Comparison of ENCODE assay signal across 8 cellular contexts in genomic region chr4:1192091-1192492, GRCh38. TPM values are rescaled to one million over a fixed set of nuclear protein-coding genes. Genes with fewer than 3 reads are reported as not detected.
A peak's percentile ranks its signal among the peaks of the same experiment; 100 is the strongest.
DNase-seq lines count a peak whose midpoint lies in the region; ATAC-seq and TF ChIP-seq lines count a peak whose summit lies in the region.

No MANE protein-coding gene starts in this region.

- no peak overlapping the region for H3K4me3 Mint-ChIP-seq in H9

- peaks cover 0 to 6% of the 10 kb centered on the region in 2 experiments; a peak in 3 of 5 replicates for H3K9me3 Mint-ChIP-seq in H9

- no peak overlapping the region for H2BK120ac ChIP-seq in H9 (ENCODE audit: low read depth, low read length, poor library complexity, severe bottlenecking)

- H4K20me1 ChIP-seq in H9 (ENCODE audit: control insufficient read depth, insufficient read depth, insufficient read length): no peaks in the 10 kb centered on the region

- no peak overlapping the region for H3K4ac ChIP-seq in H9 (ENCODE audit: low read depth, low read length)

- H3K4me1 Mint-ChIP-seq in H9: no peaks in the 10 kb centered on the region

- no peak overlapping the region for H3K14ac ChIP-seq in H9 (ENCODE audit: insufficient read depth, low read length)

- H3K4me1 ChIP-seq in left lung (peaks cover 19 to 27% of the 10 kb centered on the region in 2 donors), thyroid gland (peaks cover 15 to 29% of the 10 kb centered on the region in 2 donors), H9 (ENCODE audit: insufficient read depth, low read length) (no peaks in the 10 kb centered on the region)

- H2BK20ac ChIP-seq in H9 (ENCODE audit: low read depth, low read length, poor library complexity, severe bottlenecking): no peak overlapping the region

- H3K23ac ChIP-seq in H9 (ENCODE audit: insufficient read length, low read depth, low read length): no peak overlapping the region

- no peak overlapping the region for H3K4me2 ChIP-seq in H9 (ENCODE audit: insufficient read depth, insufficient read length, low read length)

- H3K4me3 ChIP-seq in MG63 (peak overlapping the region; percentile 16), left lung (no peak overlapping the region), thyroid gland (replicated peaks in 1 of 3) (no peak overlapping the region)

- no peak overlapping the region for H2BK5ac ChIP-seq in H9 (ENCODE audit: insufficient read length, low read length)

- H3K9me3 ChIP-seq in MG63: no peaks in the 10 kb centered on the region
- no peaks in the 10 kb centered on the region for H3K9me3 ChIP-seq in left lung
- H3K9me3 ChIP-seq in thyroid gland: no peaks in the 10 kb centered on the region
- no peaks in the 10 kb centered on the region for H3K9me3 ChIP-seq in H9 (ENCODE audit: control insufficient read depth, low read depth, low read length)

- H2BK15ac ChIP-seq in H9 (ENCODE audit: low read depth, low read length): no peak overlapping the region

- H3K36me3 ChIP-seq in MG63 (peaks cover 24% of the 10 kb centered on the region), left lung (no peaks in the 10 kb centered on the region), thyroid gland (no peaks in the 10 kb centered on the region)

- H4K5ac ChIP-seq in H9 (ENCODE audit: insufficient read length, low read depth, low read length): no peak overlapping the region

- no peaks in the 10 kb centered on the region; a peak in 1 of 7 replicates for H3K36me3 Mint-ChIP-seq in H9 (ENCODE audit: insufficient read depth in 1 of 3, low read depth in 3 of 3)

- POLR2A ChIA-PET in HEK293T (lab: Yijun Ruan, JAX): no interaction called here

- no peak overlapping the region for H4K8ac ChIP-seq in H9 (replicated peaks; ENCODE audit: insufficient read length, low read depth, low read length)

- ATAC-seq in left lung: peak; percentile 95

- H3K23me2 ChIP-seq in H9 (ENCODE audit: insufficient read length, low read depth, low read length, poor library complexity, severe bottlenecking): no peaks in the 10 kb centered on the region

- no peak overlapping the region for H3K18ac ChIP-seq in H9 (ENCODE audit: insufficient read length, low read depth, low read length)

- H2AK5ac ChIP-seq in H9 (ENCODE audit: insufficient read length, low read length): no peak overlapping the region

- in situ Hi-C loops in GM13977 (cut with MboI; ENCODE audit: low pct_unique_long_range_greater_than_20kb, low sequenced_read_pairs, unreplicated experiment): no loop called here

- H3K9ac ChIP-seq in H9 (ENCODE audit: extremely low read depth, insufficient read length, low read length): no peak overlapping the region

- peak overlapping the region; percentile 71 to 79 for H3K27ac ChIP-seq in left lung
- H3K27ac ChIP-seq in thyroid gland: peak overlapping the region; percentile 45 to 83 (median 77)
- no peak overlapping the region for H3K27ac ChIP-seq in H9 (ENCODE audit: insufficient read length, low read depth, low read length)

- CTCF ChIA-PET in HEK293T (lab: Yijun Ruan, JAX): no interaction called here

- H2AFZ ChIP-seq in H9 (ENCODE audit: low read length): no peak overlapping the region

- H3K27me3 ChIP-seq in MG63: no peaks in the 10 kb centered on the region
- H3K27me3 ChIP-seq in left lung: no peaks in the 10 kb centered on the region
- H3K27me3 ChIP-seq in thyroid gland: no peaks in the 10 kb centered on the region
- H3K27me3 ChIP-seq in H9 (ENCODE audit: insufficient read depth, low read length): no peaks in the 10 kb centered on the region

- H3K27me3 Mint-ChIP-seq in H9 (ENCODE audit: low read depth): peaks cover 16% of the 10 kb centered on the region

- H3K79me1 ChIP-seq in H9 (ENCODE audit: insufficient read depth, low read depth, low read length, poor library complexity, severe bottlenecking): no peaks in the 10 kb centered on the region

- no peak for TF ChIP-seq POLR2A in thyroid gland (IDR thresholded peaks at IDR 0.05)

- intact Hi-C loops in left lung (cut with DNase I) (no loop called here), thyroid gland (cut with DNase I) (no loop called here)

- TF ChIP-seq CTCF in left lung (IDR thresholded peaks at IDR 0.05) (no peak), thyroid gland (IDR thresholded peaks at IDR 0.05) (no peak), GM13977 (IDR thresholded peaks at IDR 0.05; ENCODE audit: extremely low read depth, insufficient read depth, missing control alignments) (no peak), H9 (conservative IDR thresholded peaks at IDR 0.05) (no peak)

- H2BK12ac ChIP-seq in H9 (ENCODE audit: insufficient read length, low read depth, low read length): no peak overlapping the region

- no peak overlapping the region for H4K91ac ChIP-seq in H9 (ENCODE audit: insufficient read length, low read depth, low read length)

- 18 to 31% methylated on average over 2 of the region's 4 CpGs for WGBS in thyroid gland, 2 donors
- WGBS in H9 (ENCODE audit: extremely low coverage, insufficient read length, low lambda C conversion rate): no CpG with 5 or more reads among the region's 4 CpGs

- no peak overlapping the region for H3K27ac Mint-ChIP-seq in H9

- no peak overlapping the region for H3T11ph ChIP-seq in H9 (ENCODE audit: low read length)

- no peak overlapping the region for H3K56ac ChIP-seq in H9 (ENCODE audit: insufficient read length, low read depth, low read length)

- no peaks in the 10 kb centered on the region for H3K79me2 ChIP-seq in H9 (ENCODE audit: insufficient read depth, low read length)

- DNase-seq in MG63 (peak; percentile 90), cerebellar nuclear complex (lab: John Stamatoyannopoulos, UW) (peak; percentile 66 to 85), left lung (peak; percentile 80 to 87), thyroid gland (peak; percentile 89 to 94), HEK293T (ENCODE audit: extremely low spot score) (no peak), GM13977 (ENCODE audit: low spot score) (no peak), H9 (no peak)
- DNase-seq in stimulated activated CD4-positive, alpha-beta T cell treated with anti-CD3 and anti-CD28 coated beads, Interleukin-4, amount 100 ng/mL, for 1 hour: no peak

TF ChIP-seq in HEK293T, 16 proteins besides CTCF, POLR2A, EP300 and RAD21:
- TF ChIP-seq ARNT (IDR thresholded peaks at IDR 0.05): no peak
TF ChIP-seq in HEK293T: peak in this region for 0.

RNA-seq across cellular contexts. Expression of gene SPON2, which starts 19.7 kb away (rescaled TPM):
- 26.0 and 43.1 TPM in 2 replicates for total RNA-seq in MG63 (2014; rRNA removed; shearing (Covaris generic); ENCODE audit: low replicate concordance)
- 10 to 100 TPM; 66.0 to 94.2 TPM for total RNA-seq in left lung
- 10 to 100 TPM in 2 of 4 donors, 1 to 10 TPM in 2; 2.4 to 14.1 (median 6.6) TPM for total RNA-seq in thyroid gland
- 1.7 and 2.3 TPM in 2 replicates for total RNA-seq in H9 (2021)

RNA-seq across cellular contexts. Expression of gene CTBP1, which starts 56.8 kb away (rescaled TPM):
- total RNA-seq in MG63 (2014; rRNA removed; shearing (Covaris generic); ENCODE audit: low replicate concordance): 114 and 178 TPM in 2 replicates
- total RNA-seq in left lung: 100 to 1,000 TPM; 146 to 167 TPM
- total RNA-seq in thyroid gland: 100 to 1,000 TPM; 102 to 226 (median 177) TPM
- 128 and 136 TPM in 2 replicates for total RNA-seq in H9 (2021)

Comparison
In these comparisons a context has a peak if more than half of its experiments do, and no peak if none do; other contexts are left out.
1. DNase-seq: peak in MG63 (single experiment), cerebellar nuclear complex (2 of 2), left lung (2 of 2) and thyroid gland (2 of 2); none in HEK293T (single experiment), stimulated activated CD4-positive, alpha-beta T cell treated with anti-CD3 and anti-CD28 coated beads, Interleukin-4, amount 100 ng/mL, for 1 hour (single experiment), GM13977 (single experiment) and H9 (single experiment).